Comparison of ENCODE assay signal across 12 cellular contexts in genomic region chr5:102801375-102801774, GRCh38. TPM values are rescaled to one million over a fixed set of nuclear protein-coding genes. Genes with fewer than 3 reads are reported as not detected.
DNase-seq lines count a peak whose midpoint lies in the region; ATAC-seq and TF ChIP-seq lines count a peak whose summit lies in the region.
"Had no signal": no experiment of that assay in that cellular context is flagged by ENCODE, and none has a peak within 500 bp of the region (broad histone marks: within the 10 kb centered on the region; RNA-seq: fewer than 3 reads in every experiment).

No MANE protein-coding gene starts in this region.

- peak; percentile 34 to 53 (median 50) for DNase-seq in CD4-positive, alpha-beta memory T cell
- DNase-seq in effector memory CD8-positive, alpha-beta T cell = peak; percentile 33 to 38 (median 36)
- DNase-seq in DMS53 (lab: John Stamatoyannopoulos, UW) (no peak), GOT3 (lab: John Stamatoyannopoulos, UW) (no peak), DMS 273 (lab: John Stamatoyannopoulos, UW; ENCODE audit: unreplicated experiment) (no peak)
- DNase-seq: activated T-cell treated with anti-CD3 and anti-CD28 coated beads, Interleukin-2, amount 50 U/mL, for 24 hours; cortex of kidney; NCI-H526 treated with DMSO at 0.1 percent for 48 hours had no signal

- peak overlapping the region; percentile 63 for H3K4me2 ChIP-seq in Loucy (ENCODE audit: low read depth, low read length, poor library complexity, severe bottlenecking)
- H3K4me2 ChIP-seq: smooth muscle cell had no signal

- POLR2A ChIA-PET in CD4-positive, alpha-beta memory T cell (lab: Charles Lee; ENCODE audit: partially characterized antibody) = interaction anchor here (1.1 kb wide), 1 partner anchor 46 kb away, joined by 3 read pairs; the partner anchor contains the start of gene PAM

- ATAC-seq in GM18907 (IDR thresholded peaks at IDR 0.05; ENCODE audit: unreplicated experiment) (peak; percentile 71), HG02884 (IDR thresholded peaks at IDR 0.05; ENCODE audit: unreplicated experiment) (no peak)
- peak; percentile 100 for ATAC-seq in effector memory CD8-positive, alpha-beta T cell (replicated peaks)

- no peaks in the 10 kb centered on the region for H3K27me3 Mint-ChIP-seq in CD4-positive, alpha-beta memory T cell
- no peaks in the 10 kb centered on the region for H3K27me3 Mint-ChIP-seq in effector memory CD8-positive, alpha-beta T cell
- H3K27me3 Mint-ChIP-seq: activated T-cell treated with anti-CD3 and anti-CD28 coated beads, Interleukin-2, amount 50 U/mL, for 24 hours had no signal

- TF ChIP-seq CTCF in Loucy (conservative IDR thresholded peaks at IDR 0.05; ENCODE audit: low read length) = no peak

- H3K79me2 ChIP-seq in Loucy (ENCODE audit: insufficient read depth, low read length) = peaks cover 19% of the 10 kb centered on the region

- no peak overlapping the region for H3K27ac ChIP-seq in CD4-positive, alpha-beta memory T cell (ENCODE audit: low read depth, low read length)

- H3K4me1 ChIP-seq in CD4-positive, alpha-beta memory T cell (ENCODE audit: insufficient read depth, low read length) = peaks cover 23% of the 10 kb centered on the region
- peaks cover 38% of the 10 kb centered on the region for H3K4me1 ChIP-seq in Loucy (ENCODE audit: insufficient read depth, low read length, poor library complexity, severe bottlenecking)

- no peaks in the 10 kb centered on the region for H3K27me3 ChIP-seq in CD4-positive, alpha-beta memory T cell (ENCODE audit: insufficient read depth, low read length)
- H3K27me3 ChIP-seq in Loucy (ENCODE audit: insufficient read depth, low read length, poor library complexity, severe bottlenecking) = no peaks in the 10 kb centered on the region

- no peak overlapping the region for H2AFZ ChIP-seq in Loucy (ENCODE audit: low read length)

- H3K9me3 ChIP-seq in CD4-positive, alpha-beta memory T cell (ENCODE audit: control insufficient read depth in 1 of 2, low read length in 2 of 2) = no peaks in the 10 kb centered on the region
- no peaks in the 10 kb centered on the region for H3K9me3 ChIP-seq in Loucy (ENCODE audit: insufficient read depth, low read depth, low read length)

- intact Hi-C loops in CD4-positive, alpha-beta memory T cell (cut with micrococcal nuclease) = no loop called here

- no peaks in the 10 kb centered on the region for H3K9me2 ChIP-seq in Loucy (replicated peaks; ENCODE audit: low read depth, low read length)

- H3K9me3 Mint-ChIP-seq in CD4-positive, alpha-beta memory T cell = no peaks in the 10 kb centered on the region
- H3K9me3 Mint-ChIP-seq in effector memory CD8-positive, alpha-beta T cell = no peaks in the 10 kb centered on the region
- H3K9me3 Mint-ChIP-seq: activated T-cell treated with anti-CD3 and anti-CD28 coated beads, Interleukin-2, amount 50 U/mL, for 24 hours had no signal

- H3K36me3 ChIP-seq in CD4-positive, alpha-beta memory T cell (ENCODE audit: insufficient read depth, low read length) = no peaks in the 10 kb centered on the region
- no peaks in the 10 kb centered on the region for H3K36me3 ChIP-seq in Loucy (ENCODE audit: insufficient read depth, low read length)

- H3F3A ChIP-seq in Loucy (ENCODE audit: low read depth) = no peaks in the 10 kb centered on the region

- H4K20me1 ChIP-seq in Loucy (ENCODE audit: insufficient read depth, low read length, poor library complexity, severe bottlenecking) = no peaks in the 10 kb centered on the region

- peaks cover 22 to 50% (median 36%) of the 10 kb centered on the region in 4 donors for H3K4me1 Mint-ChIP-seq in CD4-positive, alpha-beta memory T cell
- H3K4me1 Mint-ChIP-seq in effector memory CD8-positive, alpha-beta T cell (ENCODE audit: low read depth in 2 of 2) = peaks cover 38 to 63% of the 10 kb centered on the region in 2 donors

- peak overlapping the region in 4 of 8 donors; percentile 10 to 59 (median 34) for H3K4me3 Mint-ChIP-seq in CD4-positive, alpha-beta memory T cell
- peak overlapping the region; percentile 55 to 59 for H3K4me3 Mint-ChIP-seq in effector memory CD8-positive, alpha-beta T cell
- H3K4me3 Mint-ChIP-seq: activated T-cell treated with anti-CD3 and anti-CD28 coated beads, Interleukin-2, amount 50 U/mL, for 24 hours had no signal

- no peak overlapping the region for H3K4me3 ChIP-seq in CD4-positive, alpha-beta memory T cell (ENCODE audit: low read length in 2 of 2)
- H3K4me3 ChIP-seq in Loucy (ENCODE audit: low read length, poor library complexity, severe bottlenecking) = peak overlapping the region; percentile 27
- H3K4me3 ChIP-seq: smooth muscle cell had no signal

- CTCF ChIA-PET in CD4-positive, alpha-beta memory T cell (lab: Charles Lee; ENCODE audit: partially characterized antibody) = interaction anchor here (1.0 kb wide), 1 partner anchor 20 kb away, joined by 3 read pairs; no protein-coding TSS in a partner anchor

- H3K9ac ChIP-seq in Loucy (ENCODE audit: low read depth, low read length, poor library complexity, severe bottlenecking) = peak overlapping the region; percentile 46

- H3K36me3 Mint-ChIP-seq in CD4-positive, alpha-beta memory T cell = no peaks in the 10 kb centered on the region
- peaks cover 2% of the 10 kb centered on the region for H3K36me3 Mint-ChIP-seq in effector memory CD8-positive, alpha-beta T cell (ENCODE audit: insufficient read depth)

- H3K27ac Mint-ChIP-seq in CD4-positive, alpha-beta memory T cell = peak overlapping the region in 1 of 7 donors; percentile 32
- peak overlapping the region in 1 of 2 donors; percentile 66 for H3K27ac Mint-ChIP-seq in effector memory CD8-positive, alpha-beta T cell
- H3K27ac Mint-ChIP-seq: activated T-cell treated with anti-CD3 and anti-CD28 coated beads, Interleukin-2, amount 50 U/mL, for 24 hours had no signal

RNA-seq across cellular contexts. Expression of gene PAM, which starts 46.3 kb away (rescaled TPM):
- total RNA-seq in CD4-positive, alpha-beta memory T cell = 10 to 100 TPM; 25.8 to 31.0 TPM
- polyA plus RNA-seq in CD4-positive, alpha-beta memory T cell = 10 to 100 TPM; 26.5 to 30.8 TPM

Comparison
In these comparisons a context has a peak if more than half of its experiments do, and no peak if none do; other contexts are left out.
1. DNase-seq: peak in CD4-positive, alpha-beta memory T cell (5 of 5) and effector memory CD8-positive, alpha-beta T cell (3 of 3); none in DMS53 (single experiment), GOT3 (single experiment) and DMS 273 (single experiment).